Comparison of ENCODE assay signal across 8 cellular contexts in the genomic region with DNA sequence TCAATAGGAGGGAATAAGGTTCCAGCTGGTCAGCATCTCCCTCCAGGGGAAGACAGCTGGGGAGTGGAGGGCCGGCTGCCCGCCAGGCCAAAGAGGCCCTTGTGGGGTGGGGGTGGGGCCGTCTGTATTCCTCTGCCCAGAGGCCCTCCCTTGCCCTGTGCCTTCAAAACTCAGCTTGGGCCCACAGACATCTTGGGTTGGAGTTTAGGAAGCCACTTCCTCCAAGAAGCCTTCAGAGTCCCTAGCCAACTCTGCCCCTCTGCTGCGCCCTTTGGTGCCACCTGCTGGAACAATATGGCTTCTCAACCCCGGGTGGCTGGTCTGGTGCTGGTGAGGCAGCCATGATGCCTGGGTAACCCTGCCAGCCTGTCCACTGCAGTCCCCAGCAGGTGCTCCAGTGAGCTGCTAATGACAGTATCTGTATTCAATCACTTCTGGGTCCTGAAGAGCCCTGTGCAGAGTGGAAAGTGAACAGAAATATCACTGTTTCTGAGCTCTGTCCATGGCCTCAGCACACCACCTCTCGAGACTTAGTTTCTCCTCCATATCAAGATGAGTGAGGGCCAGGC. TPM values are rescaled to one million over a fixed set of nuclear protein-coding genes. Genes with fewer than 3 reads are reported as not detected.
DNase-seq lines count a peak whose midpoint lies in the region; ATAC-seq, FAIRE-seq and TF ChIP-seq lines count a peak whose summit lies in the region.

No MANE protein-coding gene starts in this region.

- no peak overlapping the region for H3K4me3 Mint-ChIP-seq in activated B cell treated with CpG ODN at 0.5 μM for 24 hours
- no peak overlapping the region for H3K4me3 Mint-ChIP-seq in natural killer cell

- H3K9me3 Mint-ChIP-seq in activated B cell treated with CpG ODN at 0.5 μM for 24 hours (no peaks in the 10 kb centered on the region), natural killer cell (no peaks in the 10 kb centered on the region)

- peaks cover 61% of the 10 kb centered on the region for H3K4me1 ChIP-seq in colonic mucosa
- H3K4me1 ChIP-seq in upper lobe of left lung = peaks cover 59 to 88% (median 76%) of the 10 kb centered on the region in 4 donors

- H3K9ac ChIP-seq in colonic mucosa (ENCODE audit: low read depth in 2 of 2, low read length in 2 of 2) = peak overlapping the region; percentile 45 to 79

- H3K27ac Mint-ChIP-seq in activated B cell treated with CpG ODN at 0.5 μM for 24 hours (no peak overlapping the region), natural killer cell (no peak overlapping the region)

- WGBS in upper lobe of left lung, 2 donors = 77% methylated on average over 6 of the region's 6 CpGs; no CpG with 5 or more reads in 1 of the 2 donors

- H3K4me1 Mint-ChIP-seq in activated B cell treated with CpG ODN at 0.5 μM for 24 hours (no peaks in the 10 kb centered on the region), natural killer cell (peaks cover 24 to 56% of the 10 kb centered on the region in 2 donors)

- TF ChIP-seq EP300 in upper lobe of left lung (IDR thresholded peaks at IDR 0.05) = no peak

- H3K27me3 Mint-ChIP-seq in activated B cell treated with CpG ODN at 0.5 μM for 24 hours = no peaks in the 10 kb centered on the region
- no peaks in the 10 kb centered on the region for H3K27me3 Mint-ChIP-seq in natural killer cell (ENCODE audit: low read depth in 2 of 2)

- peak; percentile 35 for TF ChIP-seq CTCF in D721Med (IDR thresholded peaks at IDR 0.05; ENCODE audit: insufficient read depth, missing control alignments)
- no peak for TF ChIP-seq CTCF in activated B cell treated with CpG ODN at 0.5 μM for 24 hours (IDR thresholded peaks at IDR 0.05)
- peak; percentile 67 for TF ChIP-seq CTCF in colonic mucosa (IDR thresholded peaks at IDR 0.05)
- peak; percentile 29 for TF ChIP-seq CTCF in natural killer cell (IDR thresholded peaks at IDR 0.05)
- peak in 5 of 6 experiments; percentile 25 to 42 (median 35) for TF ChIP-seq CTCF in upper lobe of left lung (IDR thresholded peaks at IDR 0.05)

- POLR2A ChIA-PET in activated B cell treated with CpG ODN at 0.5 μM for 24 hours (lab: Charles Lee) = no interaction called here

- DNase-seq in D721Med (ENCODE audit: insufficient read length, low spot score) (no peak), HuH-7.5 (ENCODE audit: low spot score) (peak; percentile 67), activated B cell treated with CpG ODN at 0.5 μM for 24 hours (peak; percentile 46), colonic mucosa (peak; percentile 89), natural killer cell (no peak), upper lobe of left lung (peak; percentile 44 to 82), NCI-H187 (lab: John Stamatoyannopoulos, UW) (no peak), NCI-H526 (lab: John Stamatoyannopoulos, UW) (no peak)

- H3K27ac ChIP-seq in colonic mucosa (peak overlapping the region; percentile 73), upper lobe of left lung (peak overlapping the region in 3 of 4 donors; percentile 27 to 61 (median 57))

- ATAC-seq in activated B cell treated with CpG ODN at 0.5 μM for 24 hours (ENCODE audit: low read depth) (peak; percentile 82), natural killer cell (peak; percentile 48 to 67 (median 57)), upper lobe of left lung (ENCODE audit: low FRiP score in 2 of 2) (peak; percentile 4 to 42)

- H3K27me3 ChIP-seq in colonic mucosa = no peaks in the 10 kb centered on the region
- H3K27me3 ChIP-seq in upper lobe of left lung = no peaks in the 10 kb centered on the region

- H3K9me3 ChIP-seq in colonic mucosa = no peaks in the 10 kb centered on the region
- H3K9me3 ChIP-seq in upper lobe of left lung = no peaks in the 10 kb centered on the region

- H3K36me3 ChIP-seq in colonic mucosa = no peaks in the 10 kb centered on the region
- H3K36me3 ChIP-seq in upper lobe of left lung = peaks cover 0 to 75% (median 49%) of the 10 kb centered on the region in 4 donors

- intact Hi-C loops in activated B cell treated with CpG ODN at 0.5 μM for 24 hours (cut with micrococcal nuclease) = loop anchor here (1.0 to 5.0 kb wide), 3 partner anchors 19 to 470 kb away; no protein-coding TSS in a partner anchor
- intact Hi-C loops in colonic mucosa (cut with DNase I) = no loop called here
- intact Hi-C loops in natural killer cell (cut with micrococcal nuclease) = no loop called here

- TF ChIP-seq POLR2A in upper lobe of left lung (IDR thresholded peaks at IDR 0.05) = no peak

- FAIRE-seq in D721Med (lab: Jason Lieb, UNC) = no peak

- H3K4me3 ChIP-seq in colonic mucosa (no peak overlapping the region), upper lobe of left lung (no peak overlapping the region)

- CTCF ChIA-PET in activated B cell treated with CpG ODN at 0.5 μM for 24 hours (lab: Charles Lee) = interaction anchor here (0.6 to 3.5 kb wide), 7 partner anchors 13 to 469 kb away, joined by 3 to 28 read pairs (median 3); no protein-coding TSS in a partner anchor

- H3K36me3 Mint-ChIP-seq in activated B cell treated with CpG ODN at 0.5 μM for 24 hours (ENCODE audit: low read depth) = peaks cover 65% of the 10 kb centered on the region
- no peaks in the 10 kb centered on the region for H3K36me3 Mint-ChIP-seq in natural killer cell

RNA-seq across cellular contexts. Expression of a gene that starts 16.7 kb away (rescaled TPM):
- total RNA-seq in activated B cell treated with CpG ODN at 0.5 μM for 24 hours = 0.49 TPM in 1 of 2 replicates, not detected in the other
- total RNA-seq in colonic mucosa = 100 to 1,000 TPM; 348 to 378 TPM
- total RNA-seq in natural killer cell = not detected
- total RNA-seq in upper lobe of left lung = 1 to 10 TPM in 5 of 6 donors, under 1 TPM in 1; 0.78 to 5.0 (median 1.6) TPM

RNA-seq across cellular contexts. Expression of a gene that starts 31.3 kb away (rescaled TPM):
- total RNA-seq in activated B cell treated with CpG ODN at 0.5 μM for 24 hours (2.8 and 3.8 TPM in 2 replicates), colonic mucosa (1 to 10 TPM; 7.9 to 8.7 TPM), natural killer cell (1 to 10 TPM in 2 of 3 donors, under 1 TPM in 1; 0.88 to 2.5 (median 1.8) TPM), upper lobe of left lung (10 to 100 TPM; 14.7 to 49.2 (median 21.4) TPM)

RNA-seq across cellular contexts. Expression of a gene that starts 33.4 kb away (rescaled TPM):
- total RNA-seq in activated B cell treated with CpG ODN at 0.5 μM for 24 hours (70.2 and 74.5 TPM in 2 replicates), colonic mucosa (100 to 1,000 TPM; 194 to 195 TPM), natural killer cell (10 to 100 TPM; 76.0 to 84.9 (median 83.3) TPM), upper lobe of left lung (100 to 1,000 TPM in 4 of 6 donors, 10 to 100 TPM in 2; 69.1 to 221 (median 147) TPM)

RNA-seq across cellular contexts. Expression of a gene that starts 35.8 kb away (rescaled TPM):
- not detected in 2 replicates for total RNA-seq in activated B cell treated with CpG ODN at 0.5 μM for 24 hours
- not detected for total RNA-seq in colonic mucosa
- total RNA-seq in natural killer cell = under 1 TPM in 1 of 3 donors, not detected in 2; 0.50 TPM
- total RNA-seq in upper lobe of left lung = 1 to 10 TPM in 3 of 6 donors, not detected in 3; 3.5 to 7.6 (median 3.8) TPM

RNA-seq across cellular contexts. Expression of a gene that starts 54.3 kb away (rescaled TPM):
- 0.15 TPM in 1 of 2 replicates, not detected in the other for total RNA-seq in activated B cell treated with CpG ODN at 0.5 μM for 24 hours
- total RNA-seq in colonic mucosa = 10 to 100 TPM in 1 of 2 donors, 1 to 10 TPM in 1; 3.7 to 12.3 TPM
- total RNA-seq in natural killer cell = 1 to 10 TPM in 2 of 3 donors, under 1 TPM in 1; 0.66 to 3.0 (median 1.4) TPM
- total RNA-seq in upper lobe of left lung = 100 to 1,000 TPM in 4 of 6 donors, 10 to 100 TPM in 2; 40.0 to 167 (median 112) TPM

Comparison
In these comparisons a context has a peak if more than half of its experiments do, and no peak if none do; other contexts are left out.
1. DNase-seq: peak in HuH-7.5 (single experiment), activated B cell treated with CpG ODN at 0.5 μM for 24 hours (single experiment), colonic mucosa (single experiment) and upper lobe of left lung (2 of 2); none in D721Med (single experiment), natural killer cell (single experiment), NCI-H187 (0 of 2) and NCI-H526 (0 of 2).
2. ATAC-seq: peak in every context shown above with its lines; median percentile 82 in activated B cell treated with CpG ODN at 0.5 μM for 24 hours; 57 in natural killer cell; 23 in upper lobe of left lung.
3. RNA of a gene that starts 16.7 kb away (total RNA-seq): 348 to 378 TPM in colonic mucosa; 0.78 to 5.0 TPM in upper lobe of left lung, 0.49 TPM in activated B cell treated with CpG ODN at 0.5 μM for 24 hours and not detected in natural killer cell; every median in the first group is over 10 times any median in the second.